8 cellular contexts compared by ENCODE assay signal in the genomic region with DNA sequence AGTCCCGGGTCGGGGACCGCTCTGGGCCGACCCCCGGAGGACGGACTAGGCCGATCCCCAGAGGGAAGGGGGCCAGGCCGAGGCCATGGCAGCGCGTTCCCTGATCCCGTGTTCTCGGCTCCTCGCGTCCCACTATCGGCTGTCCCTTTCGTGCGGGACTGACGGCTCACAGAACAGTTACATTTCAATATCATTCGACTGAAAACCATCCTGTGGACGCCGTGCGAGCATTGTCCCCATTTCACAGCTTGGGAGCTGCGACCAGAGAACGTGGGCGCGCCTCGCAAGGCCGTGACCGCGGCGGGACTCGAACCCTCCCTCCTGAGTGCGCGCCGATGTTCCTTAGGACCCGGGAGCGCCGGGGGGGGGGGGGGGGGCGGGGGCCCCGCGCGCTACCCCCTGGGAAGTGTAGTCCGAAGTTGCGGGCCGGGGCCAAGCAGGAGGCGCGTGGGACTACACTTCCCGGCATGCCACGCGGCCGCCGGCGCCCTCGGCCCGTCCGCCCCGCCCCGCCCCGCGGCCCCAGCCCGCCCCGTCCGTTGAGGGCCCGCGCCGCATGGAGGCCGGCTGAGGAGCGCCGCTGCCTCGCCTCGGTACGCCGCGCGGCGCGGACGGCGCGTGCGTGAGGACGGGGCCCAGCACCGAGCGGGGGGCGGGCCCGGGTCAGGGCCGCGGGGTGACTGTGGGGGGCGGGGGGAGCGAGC. TPM values are rescaled to one million over a fixed set of nuclear protein-coding genes. Genes with fewer than 3 reads are reported as not detected.
DNase-seq lines count a peak whose midpoint lies in the region; ATAC-seq and TF ChIP-seq lines count a peak whose summit lies in the region.

A gene with protein sequence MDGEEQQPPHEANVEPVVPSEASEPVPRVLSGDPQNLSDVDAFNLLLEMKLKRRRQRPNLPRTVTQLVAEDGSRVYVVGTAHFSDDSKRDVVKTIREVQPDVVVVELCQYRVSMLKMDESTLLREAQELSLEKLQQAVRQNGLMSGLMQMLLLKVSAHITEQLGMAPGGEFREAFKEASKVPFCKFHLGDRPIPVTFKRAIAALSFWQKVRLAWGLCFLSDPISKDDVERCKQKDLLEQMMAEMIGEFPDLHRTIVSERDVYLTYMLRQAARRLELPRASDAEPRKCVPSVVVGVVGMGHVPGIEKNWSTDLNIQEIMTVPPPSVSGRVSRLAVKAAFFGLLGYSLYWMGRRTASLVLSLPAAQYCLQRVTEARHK (plus strand): TSS at position 530 of the 704 bp plus-strand sequence. CDS start 7,148 bp downstream, outside the sequence.

- POLR2A ChIA-PET in activated CD4-positive, alpha-beta T cell treated with anti-CD3 and anti-CD28 coated beads for 36 hours (lab: Charles Lee) = no interaction called here

- H3K4me3 ChIP-seq in kidney epithelial cell (ENCODE audit: low read depth, low read length) = peak within 1 kb of the TSS; percentile 79

- peak; percentile 34 for DNase-seq in DMS79 (lab: John Stamatoyannopoulos, UW)
- peak; percentile 77 for DNase-seq in NCI-H345 treated with DMSO at 0.1 percent for 48 hours (lab: John Stamatoyannopoulos, UW; ENCODE audit: unreplicated experiment)
- DNase-seq in activated CD4-positive, alpha-beta T cell treated with anti-CD3 and anti-CD28 coated beads for 36 hours = peak; percentile 95
- no peak for DNase-seq in chondrocyte (ENCODE audit: low spot score)
- DNase-seq in kidney epithelial cell (ENCODE audit: low read depth) = no peak
- peak; percentile 71 to 88 (median 83) for DNase-seq in stimulated activated CD4-positive, alpha-beta T cell treated with anti-CD3 and anti-CD28 coated beads, Interleukin-12 subunit alpha, Interleukin-12 subunit beta, amount 100 ng/mL, for 48 hours (ENCODE audit: low read depth in 2 of 3, low spot score in 1 of 3)
- DNase-seq in NCI-H128 (lab: John Stamatoyannopoulos, UW; ENCODE audit: unreplicated experiment) = no peak

- no peaks in the 10 kb centered on the region for H3K9me3 Mint-ChIP-seq in activated CD4-positive, alpha-beta T cell treated with anti-CD3 and anti-CD28 coated beads for 36 hours (ENCODE audit: low read depth)
- no peaks in the 10 kb centered on the region for H3K9me3 Mint-ChIP-seq in chondrocyte (ENCODE audit: low read depth)

- ATAC-seq in HG02642 (IDR thresholded peaks at IDR 0.05; ENCODE audit: poor library complexity, unreplicated experiment) = peak; percentile 40
- peak; percentile 80 for ATAC-seq in activated CD4-positive, alpha-beta T cell treated with anti-CD3 and anti-CD28 coated beads for 36 hours

- TF ChIP-seq CTCF in chondrocyte (IDR thresholded peaks at IDR 0.05) (no peak), kidney epithelial cell (IDR thresholded peaks at IDR 0.05; ENCODE audit: insufficient read depth, low read length, poor library complexity, severe bottlenecking) (no peak)

- H3K27me3 Mint-ChIP-seq in activated CD4-positive, alpha-beta T cell treated with anti-CD3 and anti-CD28 coated beads for 36 hours = no peaks in the 10 kb centered on the region
- H3K27me3 Mint-ChIP-seq in chondrocyte (ENCODE audit: low read depth) = no peaks in the 10 kb centered on the region

- peak within 1 kb of the TSS; percentile 92 for H3K27ac Mint-ChIP-seq in activated CD4-positive, alpha-beta T cell treated with anti-CD3 and anti-CD28 coated beads for 36 hours
- peak within 1 kb of the TSS; percentile 77 for H3K27ac Mint-ChIP-seq in chondrocyte (ENCODE audit: unreplicated experiment)

- intact Hi-C loops in activated CD4-positive, alpha-beta T cell treated with anti-CD3 and anti-CD28 coated beads for 36 hours (cut with DNase I, micrococcal nuclease) = loop anchor here in 1 of 2 experiments (1.0 to 5.0 kb wide), 8 partner anchors 15 to 398 kb away; partner anchors contain the start of genes PANX2, PIM3, PPP6R2 and TUBGCP6

- CTCF ChIA-PET in activated CD4-positive, alpha-beta T cell treated with anti-CD3 and anti-CD28 coated beads for 36 hours (lab: Charles Lee) = no interaction called here

- H3K4me1 Mint-ChIP-seq in activated CD4-positive, alpha-beta T cell treated with anti-CD3 and anti-CD28 coated beads for 36 hours = peaks cover 27% of the 10 kb centered on the region
- peaks cover 21% of the 10 kb centered on the region for H3K4me1 Mint-ChIP-seq in chondrocyte (ENCODE audit: low read depth)

- H3K36me3 Mint-ChIP-seq in activated CD4-positive, alpha-beta T cell treated with anti-CD3 and anti-CD28 coated beads for 36 hours (ENCODE audit: low read depth) = peaks cover 3% of the 10 kb centered on the region
- no peaks in the 10 kb centered on the region for H3K36me3 Mint-ChIP-seq in chondrocyte (ENCODE audit: low read depth)

- peak within 1 kb of the TSS; percentile 84 for H3K4me3 Mint-ChIP-seq in activated CD4-positive, alpha-beta T cell treated with anti-CD3 and anti-CD28 coated beads for 36 hours
- H3K4me3 Mint-ChIP-seq in chondrocyte (ENCODE audit: unreplicated experiment) = peak within 1 kb of the TSS; percentile 86

- no peaks in the 10 kb centered on the region for H3K36me3 ChIP-seq in kidney epithelial cell (ENCODE audit: control insufficient read depth, insufficient read depth, low read length)

- H3K27me3 ChIP-seq in kidney epithelial cell (ENCODE audit: control insufficient read depth, insufficient read depth, low read length) = no peaks in the 10 kb centered on the region

RNA-seq across cellular contexts. Expression of the gene that starts here (rescaled TPM):
- 10 to 100 TPM; 60.7 to 74.5 TPM for total RNA-seq in activated CD4-positive, alpha-beta T cell treated with anti-CD3 and anti-CD28 coated beads for 36 hours
- total RNA-seq in chondrocyte (18.5 to 20.5 TPM (median 20.2 TPM) in 3 replicates), kidney epithelial cell (60.2 and 73.5 TPM in 2 replicates)

Comparison
In these comparisons a context has a peak if more than half of its experiments do, and no peak if none do; other contexts are left out.
1. DNase-seq: peak in DMS79 (single experiment), NCI-H345 treated with DMSO at 0.1 percent for 48 hours (single experiment), activated CD4-positive, alpha-beta T cell treated with anti-CD3 and anti-CD28 coated beads for 36 hours (single experiment) and stimulated activated CD4-positive, alpha-beta T cell treated with anti-CD3 and anti-CD28 coated beads, Interleukin-12 subunit alpha, Interleukin-12 subunit beta, amount 100 ng/mL, for 48 hours (3 of 3); none in chondrocyte (single experiment), kidney epithelial cell (single experiment) and NCI-H128 (single experiment).